1 cellular context compared by ENCODE assay signal in genomic region chr14:47675489-47676300, GRCh38.
TF ChIP-seq lines count a peak whose summit lies in the region.

Gene MDGA2, minus strand, starts transcription at chr14:47675605.

TF ChIP-seq in IMR-90, 13 proteins besides CTCF, POLR2A, EP300 and RAD21 (continued from another document):
- TF ChIP-seq USF2 (IDR thresholded peaks at IDR 0.05; ENCODE audit: low read depth, low read length) (no peak), FOS (IDR thresholded peaks at IDR 0.05; ENCODE audit: low read depth, low read length) (no peak), ELK1 (IDR thresholded peaks at IDR 0.05; ENCODE audit: borderline replicate concordance, low read depth, low read length) (no peak), RCOR1 (IDR thresholded peaks at IDR 0.05; ENCODE audit: insufficient replicate concordance, low read length) (no peak), CHD1 (IDR thresholded peaks at IDR 0.05; ENCODE audit: low read depth, low read length) (no peak), RFX5 (IDR thresholded peaks at IDR 0.05; ENCODE audit: low read depth, low read length) (no peak), MXI1 (IDR thresholded peaks at IDR 0.05; ENCODE audit: borderline replicate concordance, low read depth, low read length) (no peak), MAFK (IDR thresholded peaks at IDR 0.05; ENCODE audit: low read depth, low read length) (no peak), CEBPB (IDR thresholded peaks at IDR 0.05; ENCODE audit: low read depth, low read length) (no peak)
